13 cellular contexts compared by ENCODE assay signal in genomic region chr12:53093777-53094393, GRCh38. TPM values are rescaled to one million over a fixed set of nuclear protein-coding genes. Genes with fewer than 3 reads are reported as not detected.
DNase-seq lines count a peak whose midpoint lies in the region; ATAC-seq and TF ChIP-seq lines count a peak whose summit lies in the region.
"Had no signal": no experiment of that assay in that cellular context is flagged by ENCODE, and none has a peak within 500 bp of the region (broad histone marks: within the 10 kb centered on the region; RNA-seq: fewer than 3 reads in every experiment).

No MANE protein-coding gene starts in this region.

- no peak overlapping the region for H3K4me3 Mint-ChIP-seq in stimulated activated naive CD8-positive, alpha-beta T cell treated with anti-CD3 and anti-CD28 coated beads, Interleukin-15, Interleukin-2, amounts not matched to agents 100 ng/mL and 50 ng/mL, for 24 hours
- H3K4me3 Mint-ChIP-seq in endodermal cell: peak overlapping the region; percentile 25
- H3K4me3 Mint-ChIP-seq in nephron: peak overlapping the region; percentile 0 to 53 (median 5)

- intact Hi-C loops in OCI-LY7 (cut with micrococcal nuclease; ENCODE audit: unreplicated experiment): no loop called here

- ATAC-seq in stimulated activated naive CD8-positive, alpha-beta T cell treated with anti-CD3 and anti-CD28 coated beads, Interleukin-15, Interleukin-2, amounts not matched to agents 100 U/mL and 50 U/mL, for 24 hours: no peak

- H3K27ac Mint-ChIP-seq in stimulated activated naive CD8-positive, alpha-beta T cell treated with anti-CD3 and anti-CD28 coated beads, Interleukin-15, Interleukin-2, amounts not matched to agents 100 ng/mL and 50 ng/mL, for 24 hours: peak overlapping the region; percentile 76
- H3K27ac Mint-ChIP-seq in endodermal cell (peak overlapping the region; percentile 82), nephron (peak overlapping the region; percentile 5 to 86 (median 86))

- WGBS in endodermal cell (ENCODE audit: insufficient coverage in 1 of 2, insufficient read length in 1 of 2), 2 experiments: 56 to 73% methylated on average over 6 of the region's 6 CpGs

- DNase-seq in stimulated activated naive CD8-positive, alpha-beta T cell treated with anti-CD3 and anti-CD28 coated beads, Interleukin-15, Interleukin-2, amounts not matched to agents 100 U/mL and 50 U/mL, for 24 hours: no peak
- DNase-seq in endodermal cell (peak; percentile 56), NCI-H2029 (lab: John Stamatoyannopoulos, UW) (no peak), amniotic stem cell (lab: John Stamatoyannopoulos, UW) (no peak), T-helper 1 cell (no peak), OCI-LY7 (ENCODE audit: low spot score) (no peak)
- DNase-seq: activated gamma-delta T cell, DMS153, NCI-H146, NCI-H82 had no signal

- CTCF ChIA-PET in OCI-LY7 (lab: Charles Lee; ENCODE audit: unreplicated experiment): interaction anchor here (0.6 to 0.8 kb wide), 2 partner anchors 38 to 40 kb away, joined by 3 to 4 read pairs; no protein-coding TSS in a partner anchor

- H4K20me1 ChIP-seq in OCI-LY7 (ENCODE audit: insufficient read depth, low read length): no peaks in the 10 kb centered on the region

- H3K27me3 ChIP-seq in endodermal cell (ENCODE audit: control insufficient read depth, insufficient read depth, low read length, poor library complexity, severe bottlenecking): peaks cover 38% of the 10 kb centered on the region

- no peaks in the 10 kb centered on the region for H3K36me3 ChIP-seq in endodermal cell (ENCODE audit: control insufficient read depth, insufficient read depth, low read length)
- no peaks in the 10 kb centered on the region for H3K36me3 ChIP-seq in OCI-LY7 (ENCODE audit: insufficient read depth, low read length)

- no peak for TF ChIP-seq CTCF in endodermal cell (conservative IDR thresholded peaks at IDR 0.05)
- no peak for TF ChIP-seq CTCF in nephron (IDR thresholded peaks at IDR 0.05; ENCODE audit: unreplicated experiment in 3 of 3)
- no peak for TF ChIP-seq CTCF in OCI-LY7 (conservative IDR thresholded peaks at IDR 0.05; ENCODE audit: low read length)

- no peaks in the 10 kb centered on the region for H3K36me3 Mint-ChIP-seq in stimulated activated naive CD8-positive, alpha-beta T cell treated with anti-CD3 and anti-CD28 coated beads, Interleukin-15, Interleukin-2, amounts not matched to agents 100 ng/mL and 50 ng/mL, for 24 hours (ENCODE audit: low read depth)
- H3K36me3 Mint-ChIP-seq in endodermal cell (ENCODE audit: low read depth) (no peaks in the 10 kb centered on the region), nephron (ENCODE audit: low read depth) (no peaks in the 10 kb centered on the region)

- no peak overlapping the region for H3K4me2 ChIP-seq in OCI-LY7 (ENCODE audit: low read length)

- H3K27me3 Mint-ChIP-seq in stimulated activated naive CD8-positive, alpha-beta T cell treated with anti-CD3 and anti-CD28 coated beads, Interleukin-15, Interleukin-2, amounts not matched to agents 100 ng/mL and 50 ng/mL, for 24 hours: no peaks in the 10 kb centered on the region
- H3K27me3 Mint-ChIP-seq in endodermal cell (ENCODE audit: insufficient read depth): peaks cover 53% of the 10 kb centered on the region
- peaks cover 26% of the 10 kb centered on the region for H3K27me3 Mint-ChIP-seq in nephron (ENCODE audit: low read depth)

- H3K4me1 ChIP-seq in endodermal cell (ENCODE audit: control insufficient read depth, insufficient read depth, low read length) (peaks cover 11% of the 10 kb centered on the region), OCI-LY7 (ENCODE audit: insufficient read depth, low read length, poor library complexity, severe bottlenecking) (peaks cover 11% of the 10 kb centered on the region)

- BruUV-seq in OCI-LY7 (replicated peaks; lab: Mats Ljungman, UMichigan): no TSS peak

- H3K9me2 ChIP-seq in OCI-LY7 (ENCODE audit: insufficient read depth, low read length): no peaks in the 10 kb centered on the region

- H3K9me3 Mint-ChIP-seq in stimulated activated naive CD8-positive, alpha-beta T cell treated with anti-CD3 and anti-CD28 coated beads, Interleukin-15, Interleukin-2, amounts not matched to agents 100 ng/mL and 50 ng/mL, for 24 hours: no peaks in the 10 kb centered on the region
- no peaks in the 10 kb centered on the region for H3K9me3 Mint-ChIP-seq in endodermal cell
- H3K9me3 Mint-ChIP-seq in nephron: no peaks in the 10 kb centered on the region

- H3K79me2 ChIP-seq in OCI-LY7 (ENCODE audit: insufficient read depth, low read depth, low read length): no peaks in the 10 kb centered on the region

- H3K9ac ChIP-seq in endodermal cell (ENCODE audit: extremely low read depth, low read length, poor library complexity, severe bottlenecking): peak overlapping the region; percentile 33

- H3K27ac ChIP-seq in endodermal cell (ENCODE audit: low read depth, low read length) (no peak overlapping the region), OCI-LY7 (ENCODE audit: low read depth, low read length, poor library complexity, severe bottlenecking) (no peak overlapping the region)

- H3K9me3 ChIP-seq in endodermal cell (ENCODE audit: control insufficient read depth, low read length) (no peaks in the 10 kb centered on the region), OCI-LY7 (ENCODE audit: low read length) (no peaks in the 10 kb centered on the region)

- peaks cover 34% of the 10 kb centered on the region for H3K4me1 Mint-ChIP-seq in stimulated activated naive CD8-positive, alpha-beta T cell treated with anti-CD3 and anti-CD28 coated beads, Interleukin-15, Interleukin-2, amounts not matched to agents 100 ng/mL and 50 ng/mL, for 24 hours (ENCODE audit: low read depth)
- peaks cover 39% of the 10 kb centered on the region for H3K4me1 Mint-ChIP-seq in endodermal cell
- peaks cover 33% of the 10 kb centered on the region for H3K4me1 Mint-ChIP-seq in nephron

- no peak overlapping the region for H2AFZ ChIP-seq in OCI-LY7 (ENCODE audit: low read length)

- POLR2A ChIA-PET in OCI-LY7 (lab: Charles Lee): interaction anchor here (0.6 to 1.7 kb wide), 4 partner anchors 13 to 60 kb away, joined by 3 to 5 read pairs (median 4); no protein-coding TSS in a partner anchor

- peak overlapping the region; percentile 21 for H3K4me3 ChIP-seq in endodermal cell (ENCODE audit: low read length)
- no peak overlapping the region for H3K4me3 ChIP-seq in OCI-LY7 (ENCODE audit: low read depth, low read length, poor library complexity, severe bottlenecking)

RNA-seq across cellular contexts. Expression of gene IGFBP6, which starts 3.6 kb away (rescaled TPM):
- total RNA-seq in endodermal cell (10 to 100 TPM; 21.7 to 48.4 TPM), OCI-LY7 (2022) (1.2 and 2.9 TPM in 2 replicates)
- polyA plus RNA-seq in endodermal cell (2013, experiment 1 of 2): 13.5 TPM
- 23.1 TPM for polyA plus RNA-seq in endodermal cell (2013, experiment 2 of 2)
- not detected in 2 replicates for total RNA-seq in OCI-LY7 (2014; rRNA removed; shearing (Covaris generic))

RNA-seq across cellular contexts. Expression of gene SOAT2, which starts 9.4 kb away (rescaled TPM):
- total RNA-seq in endodermal cell: under 1 TPM; 0.46 to 0.71 TPM
- 0.28 TPM for polyA plus RNA-seq in endodermal cell (2013, experiment 1 of 2)
- 0.21 TPM for polyA plus RNA-seq in endodermal cell (2013, experiment 2 of 2)
- total RNA-seq in OCI-LY7 (2014; rRNA removed; shearing (Covaris generic)): 0.06 and 0.08 TPM in 2 replicates
- 1.2 and 1.8 TPM in 2 replicates for total RNA-seq in OCI-LY7 (2022)
- total RNA-seq: myocyte had no signal

RNA-seq across cellular contexts. Expression of gene SPRYD3, which starts 14.7 kb away (rescaled TPM):
- total RNA-seq in endodermal cell (10 to 100 TPM; 13.0 to 18.4 TPM), OCI-LY7 (2022) (17.2 and 20.5 TPM in 2 replicates)
- 6.8 TPM for polyA plus RNA-seq in endodermal cell (2013, experiment 1 of 2)
- 7.2 TPM for polyA plus RNA-seq in endodermal cell (2013, experiment 2 of 2)
- 7.3 and 10.9 TPM in 2 replicates for total RNA-seq in OCI-LY7 (2014; rRNA removed; shearing (Covaris generic))

RNA-seq across cellular contexts. Expression of gene TNS2, which starts 44.0 kb away (rescaled TPM):
- total RNA-seq in endodermal cell (10 to 100 TPM; 10.2 to 12.6 TPM), OCI-LY7 (2022) (1.3 and 1.6 TPM in 2 replicates)
- 9.5 TPM for polyA plus RNA-seq in endodermal cell (2013, experiment 1 of 2)
- 9.6 TPM for polyA plus RNA-seq in endodermal cell (2013, experiment 2 of 2)
- 0.25 TPM in 1 of 2 replicates, not detected in the other for total RNA-seq in OCI-LY7 (2014; rRNA removed; shearing (Covaris generic))

Comparison
In these comparisons a context has a peak if more than half of its experiments do, and no peak if none do; other contexts are left out.
1. RNA of gene IGFBP6, which starts 3.6 kb away (total RNA-seq): 21.7 to 48.4 TPM in endodermal cell; 1.2 to 2.9 TPM in OCI-LY7; every median in the first group is over 4 times any median in the second.
2. Peak in every context shown above with its lines, with median percentiles within 50 percentile points of each other: H3K27ac Mint-ChIP-seq.